Comparison of ENCODE assay signal across 1 cellular context in genomic region chr11:68081691-68082090, GRCh38.
TF ChIP-seq lines count a peak whose summit lies in the region.

No MANE protein-coding gene starts in this region.

TF ChIP-seq in GM23338, 12 proteins besides CTCF, POLR2A, EP300 and RAD21 (continued from another document):
- TF ChIP-seq, protein P1, sequence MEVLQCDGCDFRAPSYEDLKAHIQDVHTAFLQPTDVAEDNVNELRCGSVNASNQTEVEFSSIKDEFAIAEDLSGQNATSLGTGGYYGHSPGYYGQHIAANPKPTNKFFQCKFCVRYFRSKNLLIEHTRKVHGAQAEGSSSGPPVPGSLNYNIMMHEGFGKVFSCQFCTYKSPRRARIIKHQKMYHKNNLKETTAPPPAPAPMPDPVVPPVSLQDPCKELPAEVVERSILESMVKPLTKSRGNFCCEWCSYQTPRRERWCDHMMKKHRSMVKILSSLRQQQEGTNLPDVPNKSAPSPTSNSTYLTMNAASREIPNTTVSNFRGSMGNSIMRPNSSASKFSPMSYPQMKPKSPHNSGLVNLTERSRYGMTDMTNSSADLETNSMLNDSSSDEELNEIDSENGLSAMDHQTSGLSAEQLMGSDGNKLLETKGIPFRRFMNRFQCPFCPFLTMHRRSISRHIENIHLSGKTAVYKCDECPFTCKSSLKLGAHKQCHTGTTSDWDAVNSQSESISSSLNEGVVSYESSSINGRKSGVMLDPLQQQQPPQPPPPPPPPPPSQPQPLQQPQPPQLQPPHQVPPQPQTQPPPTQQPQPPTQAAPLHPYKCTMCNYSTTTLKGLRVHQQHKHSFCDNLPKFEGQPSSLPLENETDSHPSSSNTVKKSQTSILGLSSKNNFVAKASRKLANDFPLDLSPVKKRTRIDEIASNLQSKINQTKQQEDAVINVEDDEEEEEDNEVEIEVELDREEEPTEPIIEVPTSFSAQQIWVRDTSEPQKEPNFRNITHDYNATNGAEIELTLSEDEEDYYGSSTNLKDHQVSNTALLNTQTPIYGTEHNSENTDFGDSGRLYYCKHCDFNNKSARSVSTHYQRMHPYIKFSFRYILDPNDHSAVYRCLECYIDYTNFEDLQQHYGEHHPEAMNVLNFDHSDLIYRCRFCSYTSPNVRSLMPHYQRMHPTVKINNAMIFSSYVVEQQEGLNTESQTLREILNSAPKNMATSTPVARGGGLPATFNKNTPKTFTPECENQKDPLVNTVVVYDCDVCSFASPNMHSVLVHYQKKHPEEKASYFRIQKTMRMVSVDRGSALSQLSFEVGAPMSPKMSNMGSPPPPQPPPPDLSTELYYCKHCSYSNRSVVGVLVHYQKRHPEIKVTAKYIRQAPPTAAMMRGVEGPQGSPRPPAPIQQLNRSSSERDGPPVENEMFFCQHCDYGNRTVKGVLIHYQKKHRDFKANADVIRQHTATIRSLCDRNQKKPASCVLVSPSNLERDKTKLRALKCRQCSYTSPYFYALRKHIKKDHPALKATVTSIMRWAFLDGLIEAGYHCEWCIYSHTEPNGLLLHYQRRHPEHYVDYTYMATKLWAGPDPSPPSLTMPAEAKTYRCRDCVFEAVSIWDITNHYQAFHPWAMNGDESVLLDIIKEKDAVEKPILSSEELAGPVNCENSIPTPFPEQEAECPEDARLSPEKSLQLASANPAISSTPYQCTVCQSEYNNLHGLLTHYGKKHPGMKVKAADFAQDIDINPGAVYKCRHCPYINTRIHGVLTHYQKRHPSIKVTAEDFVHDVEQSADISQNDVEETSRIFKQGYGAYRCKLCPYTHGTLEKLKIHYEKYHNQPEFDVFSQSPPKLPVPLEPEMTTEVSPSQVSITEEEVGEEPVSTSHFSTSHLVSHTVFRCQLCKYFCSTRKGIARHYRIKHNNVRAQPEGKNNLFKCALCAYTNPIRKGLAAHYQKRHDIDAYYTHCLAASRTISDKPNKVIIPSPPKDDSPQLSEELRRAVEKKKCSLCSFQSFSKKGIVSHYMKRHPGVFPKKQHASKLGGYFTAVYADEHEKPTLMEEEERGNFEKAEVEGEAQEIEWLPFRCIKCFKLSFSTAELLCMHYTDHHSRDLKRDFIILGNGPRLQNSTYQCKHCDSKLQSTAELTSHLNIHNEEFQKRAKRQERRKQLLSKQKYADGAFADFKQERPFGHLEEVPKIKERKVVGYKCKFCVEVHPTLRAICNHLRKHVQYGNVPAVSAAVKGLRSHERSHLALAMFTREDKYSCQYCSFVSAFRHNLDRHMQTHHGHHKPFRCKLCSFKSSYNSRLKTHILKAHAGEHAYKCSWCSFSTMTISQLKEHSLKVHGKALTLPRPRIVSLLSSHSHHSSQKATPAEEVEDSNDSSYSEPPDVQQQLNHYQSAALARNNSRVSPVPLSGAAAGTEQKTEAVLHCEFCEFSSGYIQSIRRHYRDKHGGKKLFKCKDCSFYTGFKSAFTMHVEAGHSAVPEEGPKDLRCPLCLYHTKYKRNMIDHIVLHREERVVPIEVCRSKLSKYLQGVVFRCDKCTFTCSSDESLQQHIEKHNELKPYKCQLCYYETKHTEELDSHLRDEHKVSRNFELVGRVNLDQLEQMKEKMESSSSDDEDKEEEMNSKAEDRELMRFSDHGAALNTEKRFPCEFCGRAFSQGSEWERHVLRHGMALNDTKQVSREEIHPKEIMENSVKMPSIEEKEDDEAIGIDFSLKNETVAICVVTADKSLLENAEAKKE (CRISPR knock-in tag; IDR thresholded peaks at IDR 0.05): no peak
- TF ChIP-seq STAT1 (IDR thresholded peaks at IDR 0.05; ENCODE audit: unreplicated experiment) (no peak), ZNF114 (CRISPR knock-in tag; IDR thresholded peaks at IDR 0.05) (no peak)
